1 cellular context compared by ENCODE assay signal in genomic region chr7:85014936-85015335, GRCh38.
TF ChIP-seq lines count a peak whose summit lies in the region.

No MANE protein-coding gene starts in this region.

TF ChIP-seq in K562, 482 proteins besides CTCF, POLR2A, EP300 and RAD21:
- TF ChIP-seq ZNF395 (CRISPR knock-in tag; IDR thresholded peaks at IDR 0.05) = no peak
- TF ChIP-seq TCF7L2 (IDR thresholded peaks at IDR 0.05; ENCODE audit: low read depth, low read length) = no peak
- TF ChIP-seq ASH1L (IDR thresholded peaks at IDR 0.05; ENCODE audit: borderline replicate concordance, low read depth, partially characterized antibody) = no peak
- TF ChIP-seq SMC3 (conservative IDR thresholded peaks at IDR 0.05; ENCODE audit: insufficient read depth, low read depth, low read length) = 0 out of 2 replicates have a peak, but pooled peaks have one; percentile 12
- TF ChIP-seq NRF1 (conservative IDR thresholded peaks at IDR 0.05 in 1 of 2, IDR thresholded peaks at IDR 0.05 in 1 of 2) = peak; percentile 54 to 59
- no peak for TF ChIP-seq ZNF3 (CRISPR knock-in tag; IDR thresholded peaks at IDR 0.05)
TF ChIP-seq in K562: peak in this region for 2.
